In the genomic region with DNA sequence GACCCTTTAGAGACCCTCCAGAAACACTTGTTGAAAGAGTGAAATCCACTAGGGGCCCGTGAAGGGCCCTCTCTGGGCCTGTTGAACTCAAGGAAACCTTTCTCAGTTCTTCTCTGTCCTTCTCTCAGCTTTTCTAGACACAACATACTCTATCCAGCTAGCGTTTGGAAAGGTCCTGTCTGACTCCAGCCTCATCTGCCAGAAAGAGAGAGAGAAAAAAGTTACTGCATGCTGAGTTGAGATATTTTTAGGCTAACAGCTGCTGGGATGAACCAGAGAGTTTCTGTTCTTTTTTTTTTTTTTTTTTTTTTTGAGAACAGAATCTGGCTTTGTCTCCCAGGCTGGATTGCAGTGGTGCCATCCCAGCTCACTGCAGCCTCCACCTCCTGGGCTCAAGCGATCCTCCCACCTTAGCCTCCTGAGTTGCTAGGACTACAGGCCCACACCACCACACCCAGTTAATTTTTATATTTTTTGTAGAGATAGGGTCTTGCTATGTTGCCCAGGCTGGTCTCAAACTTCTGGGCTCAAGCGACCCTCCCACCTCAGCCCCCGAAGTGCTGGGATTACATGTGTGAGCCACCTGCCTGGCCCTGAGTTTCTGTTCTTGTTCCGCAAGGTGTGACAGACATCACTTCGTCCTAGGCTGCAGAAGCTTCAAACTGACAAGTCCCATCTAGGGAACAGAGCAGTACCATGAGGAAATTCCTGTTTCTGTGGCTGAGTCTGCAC, we compare ENCODE assay signal across 13 cellular contexts. TPM values are rescaled to one million over a fixed set of nuclear protein-coding genes. Genes with fewer than 3 reads are reported as not detected.
A peak's percentile ranks its signal among the peaks of the same experiment; 100 is the strongest.
DNase-seq lines count a peak whose midpoint lies in the region; ATAC-seq and TF ChIP-seq lines count a peak whose summit lies in the region.
"Had no signal": no experiment of that assay in that cellular context is flagged by ENCODE, and none has a peak within 500 bp of the region (broad histone marks: within the 10 kb centered on the region; RNA-seq: fewer than 3 reads in every experiment).

No MANE protein-coding gene starts in this region.

- no peaks in the 10 kb centered on the region for H3K9me3 ChIP-seq in BLaER1 treated with 17β-estradiol and CSF1 and Interleukin-3, amounts not matched to agents 10 nM and 100 nM (replicated peaks in 1 of 11)
- H3K9me3 ChIP-seq in gastroesophageal sphincter: no peaks in the 10 kb centered on the region
- H3K9me3 ChIP-seq in osteoblast (ENCODE audit: low read depth, low read length): no peaks in the 10 kb centered on the region
- no peaks in the 10 kb centered on the region for H3K9me3 ChIP-seq in OCI-LY7 (ENCODE audit: low read length)
- H3K9me3 ChIP-seq: esophagus squamous epithelium, suprapubic skin had no signal

- DNase-seq in RPMI8226 (peak; percentile 48), osteoblast (ENCODE audit: insufficient read length, low spot score, missing footprints) (no peak), OCI-LY7 (ENCODE audit: low spot score) (no peak), T-helper 9 cell (no peak)
- no peak for DNase-seq in stimulated activated naive CD4-positive, alpha-beta T cell treated with Interleukin-2 at 50 U/mL for 16 hours (lab: John Stamatoyannopoulos, UW)
- DNase-seq: esophagus squamous epithelium, GDM1, NCI-H2081 had no signal

- H3K79me2 ChIP-seq in osteoblast (ENCODE audit: insufficient read depth, low read length) (no peaks in the 10 kb centered on the region), OCI-LY7 (ENCODE audit: insufficient read depth, low read depth, low read length) (no peaks in the 10 kb centered on the region)

- POLR2A ChIA-PET in OCI-LY7 (lab: Charles Lee): no interaction called here

- TF ChIP-seq CTCF in gastroesophageal sphincter (IDR thresholded peaks at IDR 0.05): no peak
- no peak for TF ChIP-seq CTCF in osteoblast (IDR thresholded peaks at IDR 0.05; ENCODE audit: extremely low read depth, low read depth, low read length)
- no peak for TF ChIP-seq CTCF in OCI-LY7 (conservative IDR thresholded peaks at IDR 0.05; ENCODE audit: low read length)

- peak overlapping the region; percentile 53 to 84 (median 68) for H3K4me2 ChIP-seq in BLaER1 treated with 17β-estradiol and CSF1 and Interleukin-3, amounts not matched to agents 10 nM and 100 nM
- no peak overlapping the region for H3K4me2 ChIP-seq in osteoblast (ENCODE audit: insufficient read depth, low read length)
- no peak overlapping the region for H3K4me2 ChIP-seq in OCI-LY7 (ENCODE audit: low read length)

- ATAC-seq in gastroesophageal sphincter: peak; percentile 40
- no peak for ATAC-seq in HG03442 (IDR thresholded peaks at IDR 0.05; ENCODE audit: unreplicated experiment)

- no peaks in the 10 kb centered on the region for H3K27me3 ChIP-seq in BLaER1 treated with 17β-estradiol and CSF1 and Interleukin-3, amounts not matched to agents 10 nM and 100 nM
- no peaks in the 10 kb centered on the region for H3K27me3 ChIP-seq in gastroesophageal sphincter
- H3K27me3 ChIP-seq in osteoblast (ENCODE audit: insufficient read depth, low read length): no peaks in the 10 kb centered on the region
- H3K27me3 ChIP-seq: esophagus squamous epithelium, suprapubic skin had no signal

- WGBS in gastroesophageal sphincter (ENCODE audit: low coverage in 1 of 2), 2 donors: 63 to 68% methylated on average over 2 to 5 of the region's 7 CpGs

- peak overlapping the region in 10 of 11 experiments; percentile 6 to 65 (median 44); a peak in 17 of 22 replicates for H3K9ac ChIP-seq in BLaER1 treated with 17β-estradiol and CSF1 and Interleukin-3, amounts not matched to agents 10 nM and 100 nM

- peaks cover 33 to 64% (median 50%) of the 10 kb centered on the region in 10 experiments for H3K4me1 ChIP-seq in BLaER1 treated with 17β-estradiol and CSF1 and Interleukin-3, amounts not matched to agents 10 nM and 100 nM
- peaks cover 0 to 30% (median 11%) of the 10 kb centered on the region in 3 donors for H3K4me1 ChIP-seq in gastroesophageal sphincter
- H3K4me1 ChIP-seq in osteoblast (ENCODE audit: insufficient read depth, low read length): no peaks in the 10 kb centered on the region
- peaks cover 17% of the 10 kb centered on the region for H3K4me1 ChIP-seq in OCI-LY7 (ENCODE audit: insufficient read depth, low read length, poor library complexity, severe bottlenecking)

- no peak for TF ChIP-seq EP300 in gastroesophageal sphincter (IDR thresholded peaks at IDR 0.05)

- peak overlapping the region in 10 of 11 experiments; percentile 0 to 69 (median 52); a peak in 15 of 22 replicates for H3K27ac ChIP-seq in BLaER1 treated with 17β-estradiol and CSF1 and Interleukin-3, amounts not matched to agents 10 nM and 100 nM
- H3K27ac ChIP-seq in gastroesophageal sphincter: peak overlapping the region in 3 of 4 donors; percentile 33 to 62 (median 48)
- no peak overlapping the region for H3K27ac ChIP-seq in osteoblast (ENCODE audit: low read depth, low read length)
- H3K27ac ChIP-seq in OCI-LY7 (ENCODE audit: low read depth, low read length, poor library complexity, severe bottlenecking): no peak overlapping the region
- H3K27ac ChIP-seq: suprapubic skin, VCaP had no signal

- no peaks in the 10 kb centered on the region for H3K36me3 ChIP-seq in BLaER1 treated with 17β-estradiol and CSF1 and Interleukin-3, amounts not matched to agents 10 nM and 100 nM
- H3K36me3 ChIP-seq in gastroesophageal sphincter (no peaks in the 10 kb centered on the region), osteoblast (ENCODE audit: insufficient read depth, low read length) (no peaks in the 10 kb centered on the region), OCI-LY7 (ENCODE audit: insufficient read depth, low read length) (no peaks in the 10 kb centered on the region)
- H3K36me3 ChIP-seq: esophagus squamous epithelium, suprapubic skin had no signal

- H3K4me3 ChIP-seq in BLaER1 treated with 17β-estradiol and CSF1 and Interleukin-3, amounts not matched to agents 10 nM and 100 nM: no peak overlapping the region
- H3K4me3 ChIP-seq in gastroesophageal sphincter (no peak overlapping the region), osteoblast (ENCODE audit: insufficient read depth, low read length) (no peak overlapping the region), OCI-LY7 (ENCODE audit: low read depth, low read length, poor library complexity, severe bottlenecking) (no peak overlapping the region)
- H3K4me3 ChIP-seq: esophagus squamous epithelium, suprapubic skin had no signal

- H4K20me1 ChIP-seq in BLaER1 treated with 17β-estradiol and CSF1 and Interleukin-3, amounts not matched to agents 10 nM and 100 nM: no peaks in the 10 kb centered on the region
- H4K20me1 ChIP-seq in osteoblast (ENCODE audit: insufficient read depth, low read length): no peaks in the 10 kb centered on the region
- no peaks in the 10 kb centered on the region for H4K20me1 ChIP-seq in OCI-LY7 (ENCODE audit: insufficient read depth, low read length)

- intact Hi-C loops in OCI-LY7 (cut with micrococcal nuclease; ENCODE audit: unreplicated experiment): no loop called here

- no peaks in the 10 kb centered on the region for H3K9me2 ChIP-seq in OCI-LY7 (ENCODE audit: insufficient read depth, low read length)

- BruUV-seq in OCI-LY7 (replicated peaks; lab: Mats Ljungman, UMichigan): no TSS peak

- CTCF ChIA-PET in OCI-LY7 (lab: Charles Lee; ENCODE audit: unreplicated experiment): interaction anchor here (0.6 kb wide), 1 partner anchor 292 kb away, joined by 5 read pairs; no protein-coding TSS in a partner anchor

- H2AFZ ChIP-seq in osteoblast (ENCODE audit: low read length) (peak overlapping the region; percentile 25), OCI-LY7 (ENCODE audit: low read length) (no peak overlapping the region)

- TF ChIP-seq POLR2A in gastroesophageal sphincter (IDR thresholded peaks at IDR 0.05): no peak

RNA-seq across cellular contexts. Expression of gene TEX2, which starts 14.9 kb away (rescaled TPM):
- total RNA-seq in gastroesophageal sphincter (10 to 100 TPM; 37.8 to 60.9 (median 47.0) TPM), osteoblast (17.7 and 20.6 TPM in 2 replicates), OCI-LY7 (2022) (12.4 and 13.9 TPM in 2 replicates)
- total RNA-seq in OCI-LY7 (2014; rRNA removed; shearing (Covaris generic)): 7.4 and 8.5 TPM in 2 replicates

Comparison
In these comparisons a context has a peak if more than half of its experiments do, and no peak if none do; other contexts are left out.
1. H3K27ac ChIP-seq: peak in BLaER1 treated with 17β-estradiol and CSF1 and Interleukin-3, amounts not matched to agents 10 nM and 100 nM (10 of 11) and gastroesophageal sphincter (3 of 4); none in osteoblast (single experiment) and OCI-LY7 (single experiment).
2. H3K4me2 ChIP-seq: peak in BLaER1 treated with 17β-estradiol and CSF1 and Interleukin-3, amounts not matched to agents 10 nM and 100 nM (11 of 11); none in osteoblast (single experiment) and OCI-LY7 (single experiment).